1 cellular context compared by ENCODE assay signal in genomic region chr14:105247026-105247425, GRCh38.
TF ChIP-seq lines count a peak whose summit lies in the region.

No MANE protein-coding gene starts in this region.

TF ChIP-seq in GM23338, 12 proteins besides CTCF, POLR2A, EP300 and RAD21 (continued from another document):
- TF ChIP-seq ZNF462 (CRISPR knock-in tag; IDR thresholded peaks at IDR 0.05) (no peak), STAT1 (IDR thresholded peaks at IDR 0.05; ENCODE audit: unreplicated experiment) (no peak), ETS1 (IDR thresholded peaks at IDR 0.05) (no peak)
